Comparison of ENCODE assay signal across 1 cellular context in genomic region chr16:680967-681745, GRCh38.
TF ChIP-seq lines count a peak whose summit lies in the region.

No MANE protein-coding gene starts in this region.

TF ChIP-seq in HepG2, 621 proteins besides CTCF, POLR2A, EP300 and RAD21 (continued from another document):
- TF ChIP-seq AHDC1 (CRISPR knock-in tag; IDR thresholded peaks at IDR 0.05; ENCODE audit: borderline replicate concordance) (0 out of 2 replicates have a peak, but pooled peaks have one; percentile 15), TARDBP (CRISPR knock-in tag; IDR thresholded peaks at IDR 0.05) (0 out of 2 replicates have a peak, but pooled peaks have one; percentile 22), MXD1 (CRISPR knock-in tag; IDR thresholded peaks at IDR 0.05) (0 out of 2 replicates have a peak, but pooled peaks have one; percentile 60), KLF6 (CRISPR knock-in tag; IDR thresholded peaks at IDR 0.05) (0 out of 2 replicates have a peak, but pooled peaks have one; percentile 57), RXRB (CRISPR knock-in tag; IDR thresholded peaks at IDR 0.05; ENCODE audit: borderline replicate concordance) (0 out of 2 replicates have a peak, but pooled peaks have one; percentile 9), ZNF891 (CRISPR knock-in tag; IDR thresholded peaks at IDR 0.05) (no peak), HOXA3 (CRISPR knock-in tag; IDR thresholded peaks at IDR 0.05) (peak; percentile 53; the same call in 1 of the 2 replicates), GATAD1 (CRISPR knock-in tag; IDR thresholded peaks at IDR 0.05) (peak; percentile 45; the same call in 1 of the 2 replicates), ZBTB34 (CRISPR knock-in tag; IDR thresholded peaks at IDR 0.05) (no peak), SAP130 (CRISPR knock-in tag; IDR thresholded peaks at IDR 0.05; ENCODE audit: low read depth) (peak; percentile 84), ZNF782 (CRISPR knock-in tag; IDR thresholded peaks at IDR 0.05; ENCODE audit: borderline replicate concordance) (no peak), MXI1 (IDR thresholded peaks at IDR 0.05; ENCODE audit: borderline replicate concordance, low read depth, low read length) (peak; percentile 40; the same call in 1 of the 3 replicates), KLF16 (CRISPR knock-in tag; IDR thresholded peaks at IDR 0.05) (peak in 1 of 2 experiments; percentile 26; a peak in 1 of 4 replicates), POGK (CRISPR knock-in tag; conservative IDR thresholded peaks at IDR 0.05) (0 out of 2 replicates have a peak, but pooled peaks have one; percentile 15), HNF4G (IDR thresholded peaks at IDR 0.05; ENCODE audit: borderline replicate concordance, low read depth, low read length) (no peak), HNF4G (CRISPR knock-in tag; IDR thresholded peaks at IDR 0.05; ENCODE audit: borderline replicate concordance, low read depth) (0 out of 2 replicates have a peak, but pooled peaks have one; percentile 34), CHCHD3 (CRISPR knock-in tag; IDR thresholded peaks at IDR 0.05) (0 out of 2 replicates have a peak, but pooled peaks have one; percentile 20), ADNP (CRISPR knock-in tag; IDR thresholded peaks at IDR 0.05) (no peak), ZBED4 (CRISPR knock-in tag; IDR thresholded peaks at IDR 0.05; ENCODE audit: borderline replicate concordance) (peak; percentile 97), STAG1 (CRISPR knock-in tag; IDR thresholded peaks at IDR 0.05) (peak; percentile 48), ZNF672 (CRISPR knock-in tag; IDR thresholded peaks at IDR 0.05) (no peak), HNRNPL (IDR thresholded peaks at IDR 0.05; ENCODE audit: low read depth, low read length) (0 out of 2 replicates have a peak, but pooled peaks have one; percentile 61), ZSCAN31 (CRISPR knock-in tag; IDR thresholded peaks at IDR 0.05; ENCODE audit: low read depth) (no peak), HDAC2 (CRISPR knock-in tag; IDR thresholded peaks at IDR 0.05) (peak; percentile 25; the same call in 1 of the 2 replicates)
- TF ChIP-seq, protein P1, sequence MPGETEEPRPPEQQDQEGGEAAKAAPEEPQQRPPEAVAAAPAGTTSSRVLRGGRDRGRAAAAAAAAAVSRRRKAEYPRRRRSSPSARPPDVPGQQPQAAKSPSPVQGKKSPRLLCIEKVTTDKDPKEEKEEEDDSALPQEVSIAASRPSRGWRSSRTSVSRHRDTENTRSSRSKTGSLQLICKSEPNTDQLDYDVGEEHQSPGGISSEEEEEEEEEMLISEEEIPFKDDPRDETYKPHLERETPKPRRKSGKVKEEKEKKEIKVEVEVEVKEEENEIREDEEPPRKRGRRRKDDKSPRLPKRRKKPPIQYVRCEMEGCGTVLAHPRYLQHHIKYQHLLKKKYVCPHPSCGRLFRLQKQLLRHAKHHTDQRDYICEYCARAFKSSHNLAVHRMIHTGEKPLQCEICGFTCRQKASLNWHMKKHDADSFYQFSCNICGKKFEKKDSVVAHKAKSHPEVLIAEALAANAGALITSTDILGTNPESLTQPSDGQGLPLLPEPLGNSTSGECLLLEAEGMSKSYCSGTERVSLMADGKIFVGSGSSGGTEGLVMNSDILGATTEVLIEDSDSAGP (CRISPR knock-in tag; IDR thresholded peaks at IDR 0.05; ENCODE audit: borderline replicate concordance) = peak; percentile 70; the same call in 1 of the 2 replicates
